Comparison of ENCODE assay signal across 1 cellular context in genomic region chr5:126443374-126443851, GRCh38.
TF ChIP-seq lines count a peak whose summit lies in the region.

No MANE protein-coding gene starts in this region.

TF ChIP-seq in GM23338, 12 proteins besides CTCF, POLR2A, EP300 and RAD21 (continued from another document):
- TF ChIP-seq POLR2AphosphoS5 (IDR thresholded peaks at IDR 0.05; ENCODE audit: low read depth) = no peak
- TF ChIP-seq ZNF331 (CRISPR knock-in tag; IDR thresholded peaks at IDR 0.05; ENCODE audit: low read depth) = no peak
- TF ChIP-seq EZH2phosphoT487 (IDR thresholded peaks at IDR 0.05; ENCODE audit: unreplicated experiment) = no peak
